In genomic region chr4:54017308-54017707, GRCh38 we compare ENCODE assay signal across 1 cellular context.
TF ChIP-seq lines count a peak whose summit lies in the region.

No MANE protein-coding gene starts in this region.

TF ChIP-seq in WTC11, 78 proteins besides CTCF, POLR2A, EP300 and RAD21 (continued from another document):
- TF ChIP-seq ZNF317 (CRISPR knock-in tag; IDR thresholded peaks at IDR 0.05; ENCODE audit: borderline replicate concordance, low read depth) (no peak), GTF2I (CRISPR knock-in tag; conservative IDR thresholded peaks at IDR 0.05) (no peak), NR1H2 (CRISPR knock-in tag; IDR thresholded peaks at IDR 0.05) (no peak), PRDM15 (CRISPR knock-in tag; IDR thresholded peaks at IDR 0.05) (no peak), AR (CRISPR knock-in tag; IDR thresholded peaks at IDR 0.05) (no peak), PREB (CRISPR knock-in tag; IDR thresholded peaks at IDR 0.05; ENCODE audit: borderline replicate concordance) (no peak), MLX (CRISPR knock-in tag; IDR thresholded peaks at IDR 0.05) (no peak)
